1 cellular context compared by ENCODE assay signal in genomic region chr19:48872182-48872883, GRCh38.
TF ChIP-seq lines count a peak whose summit lies in the region.

Gene PPP1R15A, plus strand, starts transcription at chr19:48872421. Its CDS starts 813 bp downstream, at chr19:48873234.

TF ChIP-seq in HepG2, 621 proteins besides CTCF, POLR2A, EP300 and RAD21 (continued from another document and continues in another):
- TF ChIP-seq ZNF660 (CRISPR knock-in tag; IDR thresholded peaks at IDR 0.05; ENCODE audit: borderline replicate concordance, low read depth) (no peak), ZNF430 (CRISPR knock-in tag; IDR thresholded peaks at IDR 0.05) (no peak; the same call in 1 of the 2 replicates), NFAT5 (CRISPR knock-in tag; IDR thresholded peaks at IDR 0.05) (no peak), ZNF234 (CRISPR knock-in tag; conservative IDR thresholded peaks at IDR 0.05) (no peak), ZBTB21 (CRISPR knock-in tag; IDR thresholded peaks at IDR 0.05) (peak; percentile 17; the same call in 1 of the 2 replicates), ZBTB43 (CRISPR knock-in tag; conservative IDR thresholded peaks at IDR 0.05) (no peak), ZNF383 (CRISPR knock-in tag; IDR thresholded peaks at IDR 0.05; ENCODE audit: borderline replicate concordance) (no peak), MLLT10 (CRISPR knock-in tag; IDR thresholded peaks at IDR 0.05) (no peak), ZNF329 (CRISPR knock-in tag; IDR thresholded peaks at IDR 0.05; ENCODE audit: low read depth) (no peak), TGIF2 (CRISPR knock-in tag; IDR thresholded peaks at IDR 0.05) (no peak), ETV6 (CRISPR knock-in tag; conservative IDR thresholded peaks at IDR 0.05) (no peak; the same call in 1 of the 2 replicates), ZFX (CRISPR knock-in tag; IDR thresholded peaks at IDR 0.05; ENCODE audit: low read depth) (peak; percentile 54), CCDC6 (CRISPR knock-in tag; IDR thresholded peaks at IDR 0.05) (no peak; the same call in 1 of the 2 replicates), ZNF879 (CRISPR knock-in tag; IDR thresholded peaks at IDR 0.05) (no peak; the same call in 1 of the 2 replicates), ZFP36L2 (CRISPR knock-in tag; IDR thresholded peaks at IDR 0.05) (no peak), ZNF773 (CRISPR knock-in tag; IDR thresholded peaks at IDR 0.05; ENCODE audit: borderline replicate concordance) (peak; percentile 85; the same call in 1 of the 2 replicates), ZNF878 (CRISPR knock-in tag; IDR thresholded peaks at IDR 0.05) (peak; percentile 69; the same call in 1 of the 2 replicates), ZNF124 (CRISPR knock-in tag; IDR thresholded peaks at IDR 0.05) (peak; percentile 62; the same call in 1 of the 2 replicates), ZNF850 (CRISPR knock-in tag; conservative IDR thresholded peaks at IDR 0.05) (no peak), ONECUT2 (CRISPR knock-in tag; IDR thresholded peaks at IDR 0.05) (no peak), SIX1 (CRISPR knock-in tag; IDR thresholded peaks at IDR 0.05; ENCODE audit: borderline replicate concordance) (no peak), TARDBP (CRISPR knock-in tag; IDR thresholded peaks at IDR 0.05) (no peak), ETS1 (CRISPR knock-in tag; IDR thresholded peaks at IDR 0.05) (no peak), MIER3 (CRISPR knock-in tag; IDR thresholded peaks at IDR 0.05; ENCODE audit: borderline replicate concordance) (peak; percentile 91), HNF4A (CRISPR knock-in tag; IDR thresholded peaks at IDR 0.05) (0 out of 2 replicates have a peak, but pooled peaks have one; percentile 13), HNF4G (IDR thresholded peaks at IDR 0.05; ENCODE audit: borderline replicate concordance, low read depth, low read length) (no peak; the same call in 1 of the 2 replicates), HNF4G (CRISPR knock-in tag; IDR thresholded peaks at IDR 0.05; ENCODE audit: borderline replicate concordance, low read depth) (0 out of 2 replicates have a peak, but pooled peaks have one; percentile 36), ATM (IDR thresholded peaks at IDR 0.05; ENCODE audit: borderline replicate concordance) (no peak), NFIC (IDR thresholded peaks at IDR 0.05; ENCODE audit: low read length) (0 out of 2 replicates have a peak, but pooled peaks have one; percentile 26), ZNF142 (CRISPR knock-in tag; IDR thresholded peaks at IDR 0.05) (no peak), ZNF317 (CRISPR knock-in tag; IDR thresholded peaks at IDR 0.05) (peak; percentile 54; the same call in 1 of the 2 replicates), ZNF20 (CRISPR knock-in tag; IDR thresholded peaks at IDR 0.05) (no peak), ZNF33A (CRISPR knock-in tag; IDR thresholded peaks at IDR 0.05; ENCODE audit: borderline replicate concordance) (no peak)
- TF ChIP-seq, protein P1, sequence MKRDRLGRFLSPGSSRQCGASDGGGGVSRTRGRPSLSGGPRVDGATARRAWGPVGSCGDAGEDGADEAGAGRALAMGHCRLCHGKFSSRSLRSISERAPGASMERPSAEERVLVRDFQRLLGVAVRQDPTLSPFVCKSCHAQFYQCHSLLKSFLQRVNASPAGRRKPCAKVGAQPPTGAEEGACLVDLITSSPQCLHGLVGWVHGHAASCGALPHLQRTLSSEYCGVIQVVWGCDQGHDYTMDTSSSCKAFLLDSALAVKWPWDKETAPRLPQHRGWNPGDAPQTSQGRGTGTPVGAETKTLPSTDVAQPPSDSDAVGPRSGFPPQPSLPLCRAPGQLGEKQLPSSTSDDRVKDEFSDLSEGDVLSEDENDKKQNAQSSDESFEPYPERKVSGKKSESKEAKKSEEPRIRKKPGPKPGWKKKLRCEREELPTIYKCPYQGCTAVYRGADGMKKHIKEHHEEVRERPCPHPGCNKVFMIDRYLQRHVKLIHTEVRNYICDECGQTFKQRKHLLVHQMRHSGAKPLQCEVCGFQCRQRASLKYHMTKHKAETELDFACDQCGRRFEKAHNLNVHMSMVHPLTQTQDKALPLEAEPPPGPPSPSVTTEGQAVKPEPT (CRISPR knock-in tag; IDR thresholded peaks at IDR 0.05; ENCODE audit: low read depth) = no peak
- TF ChIP-seq, protein P2, sequence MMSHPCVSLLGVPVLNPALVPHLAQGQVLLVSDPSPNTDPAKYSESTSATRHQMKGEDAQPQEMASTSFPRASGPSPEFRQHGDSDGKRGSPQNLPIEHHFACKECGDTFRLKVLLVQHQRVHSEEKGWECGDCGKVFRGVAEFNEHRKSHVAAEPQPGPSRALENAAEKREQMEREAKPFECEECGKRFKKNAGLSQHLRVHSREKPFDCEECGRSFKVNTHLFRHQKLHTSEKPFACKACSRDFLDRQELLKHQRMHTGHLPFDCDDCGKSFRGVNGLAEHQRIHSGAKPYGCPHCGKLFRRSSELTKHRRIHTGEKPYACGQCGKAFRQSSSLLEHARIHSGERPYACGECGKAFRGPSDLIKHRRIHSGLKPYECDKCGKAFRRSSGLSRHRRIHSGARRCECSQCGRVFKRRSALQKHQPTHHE (CRISPR knock-in tag; IDR thresholded peaks at IDR 0.05; ENCODE audit: borderline replicate concordance) = no peak
- TF ChIP-seq, protein P3, sequence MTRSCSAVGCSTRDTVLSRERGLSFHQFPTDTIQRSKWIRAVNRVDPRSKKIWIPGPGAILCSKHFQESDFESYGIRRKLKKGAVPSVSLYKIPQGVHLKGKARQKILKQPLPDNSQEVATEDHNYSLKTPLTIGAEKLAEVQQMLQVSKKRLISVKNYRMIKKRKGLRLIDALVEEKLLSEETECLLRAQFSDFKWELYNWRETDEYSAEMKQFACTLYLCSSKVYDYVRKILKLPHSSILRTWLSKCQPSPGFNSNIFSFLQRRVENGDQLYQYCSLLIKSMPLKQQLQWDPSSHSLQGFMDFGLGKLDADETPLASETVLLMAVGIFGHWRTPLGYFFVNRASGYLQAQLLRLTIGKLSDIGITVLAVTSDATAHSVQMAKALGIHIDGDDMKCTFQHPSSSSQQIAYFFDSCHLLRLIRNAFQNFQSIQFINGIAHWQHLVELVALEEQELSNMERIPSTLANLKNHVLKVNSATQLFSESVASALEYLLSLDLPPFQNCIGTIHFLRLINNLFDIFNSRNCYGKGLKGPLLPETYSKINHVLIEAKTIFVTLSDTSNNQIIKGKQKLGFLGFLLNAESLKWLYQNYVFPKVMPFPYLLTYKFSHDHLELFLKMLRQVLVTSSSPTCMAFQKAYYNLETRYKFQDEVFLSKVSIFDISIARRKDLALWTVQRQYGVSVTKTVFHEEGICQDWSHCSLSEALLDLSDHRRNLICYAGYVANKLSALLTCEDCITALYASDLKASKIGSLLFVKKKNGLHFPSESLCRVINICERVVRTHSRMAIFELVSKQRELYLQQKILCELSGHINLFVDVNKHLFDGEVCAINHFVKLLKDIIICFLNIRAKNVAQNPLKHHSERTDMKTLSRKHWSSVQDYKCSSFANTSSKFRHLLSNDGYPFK (CRISPR knock-in tag; IDR thresholded peaks at IDR 0.05; ENCODE audit: borderline replicate concordance) = peak; percentile 72; the same call in 1 of the 2 replicates
- TF ChIP-seq, protein P4, sequence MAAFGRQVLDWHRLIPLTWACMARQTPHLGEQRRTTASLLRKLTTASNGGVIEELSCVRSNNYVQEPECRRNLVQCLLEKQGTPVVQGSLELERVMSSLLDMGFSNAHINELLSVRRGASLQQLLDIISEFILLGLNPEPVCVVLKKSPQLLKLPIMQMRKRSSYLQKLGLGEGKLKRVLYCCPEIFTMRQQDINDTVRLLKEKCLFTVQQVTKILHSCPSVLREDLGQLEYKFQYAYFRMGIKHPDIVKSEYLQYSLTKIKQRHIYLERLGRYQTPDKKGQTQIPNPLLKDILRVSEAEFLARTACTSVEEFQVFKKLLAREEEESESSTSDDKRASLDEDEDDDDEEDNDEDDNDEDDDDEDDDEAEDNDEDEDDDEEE (CRISPR knock-in tag; IDR thresholded peaks at IDR 0.05) = 0 out of 2 replicates have a peak, but pooled peaks have one; percentile 48
